In genomic region chr10:58334817-58335305, GRCh38 we compare ENCODE assay signal across 8 cellular contexts. TPM values are rescaled to one million over a fixed set of nuclear protein-coding genes. Genes with fewer than 3 reads are reported as not detected.
DNase-seq lines count a peak whose midpoint lies in the region; ATAC-seq and TF ChIP-seq lines count a peak whose summit lies in the region.

TSS of gene UBE2D1 (plus strand) at chr10:58335006. CDS start at chr10:58335202, 196 bp downstream.

- peaks cover 24% of the 10 kb centered on the region for H3K4me1 Mint-ChIP-seq in activated CD4-positive, alpha-beta T cell treated with anti-CD3 and anti-CD28 coated beads, Interleukin-2, amount 10 ng/mL, durations not matched to agents 7 days and 5 days

- H3K27me3 Mint-ChIP-seq in activated CD4-positive, alpha-beta T cell treated with anti-CD3 and anti-CD28 coated beads, Interleukin-2, amount 10 ng/mL, durations not matched to agents 7 days and 5 days, result peaks cover 6% of the 10 kb centered on the region

- peak within 1 kb of the TSS; percentile 85 for H3K27ac Mint-ChIP-seq in activated CD4-positive, alpha-beta T cell treated with anti-CD3 and anti-CD28 coated beads, Interleukin-2, amount 10 ng/mL, durations not matched to agents 7 days and 5 days

- ATAC-seq in GM18909 (IDR thresholded peaks at IDR 0.05; ENCODE audit: poor library complexity, unreplicated experiment) (peak; percentile 98), HG03159 (IDR thresholded peaks at IDR 0.05; ENCODE audit: unreplicated experiment) (peak; percentile 95), left lobe of liver (peak; percentile 98)

- CTCF ChIA-PET in activated CD4-positive, alpha-beta T cell treated with anti-CD3 and anti-CD28 coated beads, Interleukin-2, amount 10 ng/mL, durations not matched to agents 7 days and 5 days (lab: Charles Lee), result interaction anchor here (1.0 to 1.5 kb wide), 5 partner anchors 9 to 55 kb away, joined by 3 to 4 read pairs (median 4); no protein-coding TSS in a partner anchor

- H3K4me3 Mint-ChIP-seq in activated CD4-positive, alpha-beta T cell treated with anti-CD3 and anti-CD28 coated beads, Interleukin-2, amount 10 ng/mL, durations not matched to agents 7 days and 5 days, result peak within 1 kb of the TSS; percentile 88

- no peaks in the 10 kb centered on the region for H3K9me3 Mint-ChIP-seq in activated CD4-positive, alpha-beta T cell treated with anti-CD3 and anti-CD28 coated beads, Interleukin-2, amount 10 ng/mL, durations not matched to agents 7 days and 5 days

- peak; percentile 23 for DNase-seq in AG09319 (ENCODE audit: extremely low read depth, low read depth)
- peak; percentile 69 for DNase-seq in NCI-H460 (ENCODE audit: extremely low read depth, low read depth)
- peak; percentile 83 for DNase-seq in activated CD4-positive, alpha-beta T cell treated with anti-CD3 and anti-CD28 coated beads, Interleukin-2, amount 10 ng/mL, durations not matched to agents 7 days and 5 days
- DNase-seq in dedifferentiated amniotic fluid mesenchymal stem cell (ENCODE audit: extremely low spot score), result peak; percentile 68
- DNase-seq in left lobe of liver (ENCODE audit: low spot score), result peak; percentile 94
- DNase-seq in stimulated activated CD4-positive, alpha-beta T cell treated with anti-CD3 and anti-CD28 coated beads, Interleukin-2, amount 100 ng/mL, for 48 hours, result peak; percentile 79 to 84

- POLR2A ChIA-PET in activated CD4-positive, alpha-beta T cell treated with anti-CD3 and anti-CD28 coated beads, Interleukin-2, amount 10 ng/mL, durations not matched to agents 7 days and 5 days (lab: Charles Lee), result interaction anchor here (0.7 to 1.1 kb wide), 2 partner anchors 33 to 49 kb away, joined by 3 to 4 read pairs; no protein-coding TSS in a partner anchor

- H3K36me3 Mint-ChIP-seq in activated CD4-positive, alpha-beta T cell treated with anti-CD3 and anti-CD28 coated beads, Interleukin-2, amount 10 ng/mL, durations not matched to agents 7 days and 5 days (ENCODE audit: low read depth), result peaks cover 14% of the 10 kb centered on the region

- TF ChIP-seq CTCF in AG09319 (IDR thresholded peaks at IDR 0.05; ENCODE audit: low read depth, low read length), result no peak; the same call in 1 of the 2 replicates

RNA-seq across cellular contexts. Expression of gene UBE2D1, which starts in this region (rescaled TPM):
- 19.5 and 20.7 TPM in 2 replicates for total RNA-seq in NCI-H460 (2014; rRNA removed; shearing (Covaris generic))
- 22.7 and 24.2 TPM in 2 replicates for polyA plus RNA-seq in NCI-H460 (2014; cell fraction: nucleus; rRNA removed)
- 10 to 100 TPM; 11.9 to 14.8 TPM for total RNA-seq in activated CD4-positive, alpha-beta T cell treated with anti-CD3 and anti-CD28 coated beads, Interleukin-2, amount 10 ng/mL, durations not matched to agents 7 days and 5 days
- total RNA-seq in left lobe of liver, result 2.2 TPM

Comparison
In these comparisons a context has a peak if more than half of its experiments do, and no peak if none do; other contexts are left out.
1. Peak in every context shown above with its lines: DNase-seq and ATAC-seq.
2. DNase-seq: peak in every context shown above with its lines; median percentile 94 in left lobe of liver; 83 in activated CD4-positive, alpha-beta T cell treated with anti-CD3 and anti-CD28 coated beads, Interleukin-2, amount 10 ng/mL, durations not matched to agents 7 days and 5 days; 82 in stimulated activated CD4-positive, alpha-beta T cell treated with anti-CD3 and anti-CD28 coated beads, Interleukin-2, amount 100 ng/mL, for 48 hours; 69 in NCI-H460; 68 in dedifferentiated amniotic fluid mesenchymal stem cell; 23 in AG09319.